In the genomic region with DNA sequence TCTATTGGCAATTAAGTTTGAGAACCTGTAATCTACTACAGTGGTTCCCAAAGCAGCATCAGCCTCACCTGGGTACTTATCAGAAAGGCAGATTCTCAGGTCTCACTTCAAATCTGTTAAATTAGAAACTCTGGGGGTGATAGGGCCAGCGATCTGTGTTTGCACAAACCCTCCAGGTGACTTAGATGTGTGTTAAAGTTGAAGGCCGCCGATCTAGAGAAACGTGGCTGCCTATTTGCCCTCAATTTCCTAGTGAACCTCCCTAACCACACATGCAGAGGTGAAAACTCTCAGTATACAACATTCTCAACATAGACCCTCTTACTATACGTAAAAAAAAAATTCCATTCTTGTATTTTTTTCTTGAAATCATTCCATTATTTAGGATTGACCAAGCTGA, we compare ENCODE assay signal across 29 cellular contexts. TPM values are rescaled to one million over a fixed set of nuclear protein-coding genes. Genes with fewer than 3 reads are reported as not detected.
DNase-seq lines count a peak whose midpoint lies in the region; ATAC-seq, FAIRE-seq and TF ChIP-seq lines count a peak whose summit lies in the region.
"Had no signal": no experiment of that assay in that cellular context is flagged by ENCODE, and none has a peak within 500 bp of the region (broad histone marks: within the 10 kb centered on the region; RNA-seq: fewer than 3 reads in every experiment).

No MANE protein-coding gene starts in this region.

- H3K9ac ChIP-seq in HepG2 (ENCODE audit: insufficient read depth, low read depth, low read length) (no peak overlapping the region), mesendoderm (ENCODE audit: low read length) (no peak overlapping the region)
- H3K9ac ChIP-seq: BLaER1 had no signal

- H3K4me2 ChIP-seq in GM23338, result no peak overlapping the region
- H3K4me2 ChIP-seq in HepG2 (ENCODE audit: low read depth, low read length), result peak overlapping the region; percentile 21
- H3K4me2 ChIP-seq in mesendoderm (ENCODE audit: low read length), result no peak overlapping the region
- H3K4me2 ChIP-seq: BLaER1 had no signal

- no peak overlapping the region for H3K4me3 ChIP-seq in GM23338
- H3K4me3 ChIP-seq in HepG2 (replicated peaks in 1 of 3; ENCODE audit: insufficient read depth in 1 of 3, low read depth in 2 of 3, low read length in 3 of 3), result no peak overlapping the region
- no peak overlapping the region for H3K4me3 ChIP-seq in mesendoderm (ENCODE audit: low read length)
- no peak overlapping the region for H3K4me3 ChIP-seq in psoas muscle
- H3K4me3 ChIP-seq: BLaER1, GM12878 had no signal

- no peaks in the 10 kb centered on the region for H3K4me1 Mint-ChIP-seq in GM23338
- H3K4me1 Mint-ChIP-seq in nephron progenitor cell, result peaks cover 5% of the 10 kb centered on the region
- H3K4me1 Mint-ChIP-seq: CD14-positive monocyte; CD4-positive, alpha-beta memory T cell; CD4-positive, CD25-positive, alpha-beta regulatory T cell; CD8-positive, alpha-beta memory T cell had no signal

- TF ChIP-seq CTCF in GM23338 (conservative IDR thresholded peaks at IDR 0.05; ENCODE audit: low read depth in 2 of 2) (no peak), HepG2 (CRISPR knock-in tag; IDR thresholded peaks at IDR 0.05) (no peak), psoas muscle (IDR thresholded peaks at IDR 0.05) (no peak), nephron progenitor cell (IDR thresholded peaks at IDR 0.05) (no peak)

- H3K27me3 Mint-ChIP-seq in GM23338 (ENCODE audit: insufficient read depth, low read depth, poor library complexity) (no peaks in the 10 kb centered on the region), nephron progenitor cell (ENCODE audit: low read depth, poor library complexity) (peaks cover 3% of the 10 kb centered on the region)
- H3K27me3 Mint-ChIP-seq: CD4-positive, alpha-beta memory T cell; CD8-positive, alpha-beta memory T cell had no signal

- no peaks in the 10 kb centered on the region for H3K9me2 ChIP-seq in GM23338 (ENCODE audit: insufficient read depth)

- H3K27me3 ChIP-seq in GM23338 (ENCODE audit: insufficient read depth) (no peaks in the 10 kb centered on the region), HepG2 (ENCODE audit: control insufficient read depth in 1 of 2, insufficient read depth in 2 of 2, low read length in 2 of 2) (no peaks in the 10 kb centered on the region), mesendoderm (ENCODE audit: insufficient read depth, low read length, poor library complexity) (no peaks in the 10 kb centered on the region), psoas muscle (ENCODE audit: insufficient read depth in 3 of 3, low read length in 2 of 3) (no peaks in the 10 kb centered on the region)
- H3K27me3 ChIP-seq: BE2C, BLaER1 had no signal

- no peak for FAIRE-seq in HepG2 (lab: Jason Lieb, UNC)
- FAIRE-seq: A204.1, GM12878, GM12892, GM18507 had no signal

- H4K20me1 ChIP-seq in GM23338 (replicated peaks; ENCODE audit: insufficient read depth), result no peaks in the 10 kb centered on the region
- H4K20me1 ChIP-seq in HepG2 (ENCODE audit: insufficient read depth, low read length), result no peaks in the 10 kb centered on the region
- H4K20me1 ChIP-seq: BLaER1 had no signal

- H3K79me1 ChIP-seq in mesendoderm (ENCODE audit: low read length), result no peaks in the 10 kb centered on the region

- H3K18ac ChIP-seq in mesendoderm (ENCODE audit: low read length), result no peak overlapping the region

- no peak overlapping the region for H4K8ac ChIP-seq in mesendoderm (ENCODE audit: low read depth, low read length)

- no peak overlapping the region for H2BK15ac ChIP-seq in mesendoderm (replicated peaks; ENCODE audit: low read depth)

- H3K36me3 Mint-ChIP-seq in GM23338 (ENCODE audit: low read depth) (no peaks in the 10 kb centered on the region), nephron progenitor cell (ENCODE audit: low read depth) (no peaks in the 10 kb centered on the region)
- H3K36me3 Mint-ChIP-seq: CD4-positive, CD25-positive, alpha-beta regulatory T cell had no signal

- ATAC-seq in GM23338 (no peak), HepG2 (peak; percentile 31; the same call in 2 of the 3 replicates), psoas muscle (no peak), Right ventricle myocardium inferior (no peak)
- ATAC-seq: GM12878 had no signal

- H3K4me3 Mint-ChIP-seq in GM23338 (no peak overlapping the region), nephron progenitor cell (no peak overlapping the region)
- H3K4me3 Mint-ChIP-seq: CD14-positive monocyte; CD4-positive, alpha-beta memory T cell; CD4-positive, CD25-positive, alpha-beta regulatory T cell; CD8-positive, alpha-beta memory T cell had no signal

- H3K36me3 ChIP-seq in GM23338 (ENCODE audit: insufficient read depth) (no peaks in the 10 kb centered on the region), HepG2 (replicated peaks in 1 of 2; ENCODE audit: control insufficient read depth in 1 of 2, insufficient read depth in 2 of 2, low read length in 2 of 2) (no peaks in the 10 kb centered on the region), mesendoderm (ENCODE audit: control insufficient read depth, insufficient read depth, low read length) (no peaks in the 10 kb centered on the region), psoas muscle (ENCODE audit: insufficient read depth in 1 of 2, low read depth in 1 of 2) (peaks cover 5 to 96% of the 10 kb centered on the region in 2 donors)
- H3K36me3 ChIP-seq: BE2C had no signal

- H2AK5ac ChIP-seq in mesendoderm (ENCODE audit: low read length), result no peak overlapping the region

- DNase-seq in GM23338 (ENCODE audit: low spot score), result no peak
- DNase-seq in HepG2 (ENCODE audit: low spot score), result peak; percentile 23
- peak; percentile 4 for DNase-seq in mesendoderm
- no peak for DNase-seq in psoas muscle
- DNase-seq in nephron progenitor cell, result no peak
- DNase-seq in Right ventricle myocardium inferior (ENCODE audit: missing footprints), result no peak
- DNase-seq in retina, result no peak
- DNase-seq in NCI-H2029 treated with DMSO at 0.1 percent for 48 hours (lab: John Stamatoyannopoulos, UW), result no peak
- DNase-seq: 8988T; ACHN; BE2C; C1 segment of cervical spinal cord; CD4-positive, alpha-beta memory T cell; CD4-positive, CD25-positive, alpha-beta regulatory T cell; CD8-positive, alpha-beta memory T cell; COR-L47; DMS 273 treated with DMSO at 0.1 percent for 48 hours; DMS153; DMS53; DMS79; DND-41; EL; GDM1 had no signal

- POLR2A ChIA-PET in HepG2 (lab: Yijun Ruan, JAX), result no interaction called here

- TF ChIP-seq POLR2A in HepG2 (IDR thresholded peaks at IDR 0.05; ENCODE audit: insufficient read depth in 1 of 2, low read depth in 2 of 2, low read length in 2 of 2), result no peak

- in situ Hi-C loops in HepG2 (cut with HindIII; ENCODE audit: extremely low pct_ligation_motif_present, low pct_unique_long_range_greater_than_20kb), result loop anchor here (10.0 kb wide), 1 partner anchor 151 kb away; no protein-coding TSS in a partner anchor

- no TSS peak for BruUV-seq in HepG2 (replicated peaks; lab: Mats Ljungman, UMichigan)

- no peaks in the 10 kb centered on the region for H3K9me3 ChIP-seq in HepG2 (ENCODE audit: low read length)
- no peaks in the 10 kb centered on the region for H3K9me3 ChIP-seq in psoas muscle
- H3K9me3 ChIP-seq: BE2C, BLaER1 had no signal

- CTCF ChIA-PET in HepG2 (lab: Yijun Ruan, JAX; ENCODE audit: low intra/inter-chr PET ratio, low total read pairs), result no interaction called here

- H3K9me3 Mint-ChIP-seq in GM23338 (no peaks in the 10 kb centered on the region), nephron progenitor cell (no peaks in the 10 kb centered on the region)
- H3K9me3 Mint-ChIP-seq: CD14-positive monocyte; CD4-positive, CD25-positive, alpha-beta regulatory T cell; CD8-positive, alpha-beta memory T cell had no signal

- no peak overlapping the region for H2BK120ac ChIP-seq in mesendoderm (ENCODE audit: low read depth, low read length)

- H2BK5ac ChIP-seq in mesendoderm (ENCODE audit: low read length), result no peak overlapping the region

- H3K4me1 ChIP-seq in GM23338 (ENCODE audit: insufficient read depth) (no peaks in the 10 kb centered on the region), HepG2 (ENCODE audit: insufficient read depth, low read length) (peaks cover 19% of the 10 kb centered on the region), mesendoderm (ENCODE audit: control insufficient read depth, low read depth, low read length) (no peaks in the 10 kb centered on the region), psoas muscle (peaks cover 34% of the 10 kb centered on the region)
- H3K4me1 ChIP-seq: BE2C, BLaER1 had no signal

- no peak overlapping the region for H4K5ac ChIP-seq in mesendoderm (ENCODE audit: low read length)

- H3K23ac ChIP-seq in mesendoderm (ENCODE audit: low read length), result no peak overlapping the region

- TF ChIP-seq EP300 in HepG2 (IDR thresholded peaks at IDR 0.05; ENCODE audit: low read depth in 2 of 2, low read length in 2 of 2), result no peak
- TF ChIP-seq EP300 in HepG2 (CRISPR knock-in tag; IDR thresholded peaks at IDR 0.05; ENCODE audit: borderline replicate concordance), result no peak

- no peaks in the 10 kb centered on the region for H3K79me2 ChIP-seq in GM23338 (replicated peaks; ENCODE audit: insufficient read depth)
- H3K79me2 ChIP-seq in HepG2 (ENCODE audit: insufficient read depth, low read length), result no peaks in the 10 kb centered on the region
- H3K79me2 ChIP-seq in mesendoderm (ENCODE audit: control insufficient read depth, insufficient read depth, low read length), result no peaks in the 10 kb centered on the region

- H3K4ac ChIP-seq in mesendoderm (ENCODE audit: low read depth, low read length), result no peak overlapping the region

- 18% methylated on average over 5 of the region's 5 CpGs for WGBS in HepG2 (ENCODE audit: low lambda C conversion rate)
- no CpG with 5 or more reads among the region's 5 CpGs for WGBS in mesendoderm (ENCODE audit: extremely low coverage, insufficient coverage, low lambda C conversion rate)
- WGBS in psoas muscle, 3 donors, result 59 to 69% (median 61%) methylated on average over 5 of the region's 5 CpGs

- H3K27ac Mint-ChIP-seq in GM23338 (0 out of 2 replicates have a peak overlapping the region, but pooled peaks have one; percentile 31), nephron progenitor cell (no peak overlapping the region)
- H3K27ac Mint-ChIP-seq: CD14-positive monocyte; CD4-positive, CD25-positive, alpha-beta regulatory T cell; CD8-positive, alpha-beta memory T cell had no signal

- H3K56ac ChIP-seq in mesendoderm (ENCODE audit: low read length), result no peak overlapping the region

- H2AFZ ChIP-seq in GM23338, result no peak overlapping the region
- no peak overlapping the region for H2AFZ ChIP-seq in HepG2 (ENCODE audit: low read length)

- H3K27ac ChIP-seq in GM23338 (ENCODE audit: low read depth) (no peak overlapping the region), HepG2 (ENCODE audit: extremely low read length, insufficient read depth, low read length) (no peak overlapping the region), mesendoderm (ENCODE audit: low read depth, low read length) (no peak overlapping the region), psoas muscle (peak overlapping the region; percentile 57)
- H3K27ac ChIP-seq: BLaER1 had no signal

- no peak for TF ChIP-seq RAD21 in HepG2 (CRISPR knock-in tag; IDR thresholded peaks at IDR 0.05)

- intact Hi-C loops in HepG2 (cut with micrococcal nuclease; ENCODE audit: unreplicated experiment) (loop anchor here (5.0 kb wide), 1 partner anchor 46 kb away; a partner anchor contains a TSS), psoas muscle (cut with DNase I) (no loop called here), Right ventricle myocardium inferior (cut with DNase I) (loop anchor here (10.0 kb wide), 1 partner anchor 271 kb away; a partner anchor contains a TSS)

- no peaks in the 10 kb centered on the region for H3F3A ChIP-seq in GM23338 (replicated peaks; ENCODE audit: low read depth)

RNA-seq across cellular contexts. Expression of a gene that starts 14.2 kb away (rescaled TPM):
- total RNA-seq in GM23338 (2014; rRNA removed; shearing (Covaris generic)), result not detected in 2 replicates
- polyA plus RNA-seq in GM23338 (2016; fragmentation: Nextera tagmentation; extraction: Ambion mirVana) (not detected in 2 replicates), HepG2 (2011; rRNA removed) (0.07 TPM in 1 of 2 replicates, not detected in the other), psoas muscle (1,000 to 10,000 TPM in 2 of 3 donors, 100 to 1,000 TPM in 1; 639 to 3,023 (median 2,979) TPM)
- total RNA-seq in HepG2 (2016; rRNA removed; fragmentation: Illumina TruSeq; extraction: Trizol) (0.27 and 0.31 TPM in 2 replicates), psoas muscle (1,000 to 10,000 TPM; 3,179 to 3,578 (median 3,364) TPM), Right ventricle myocardium inferior (159 TPM)
- 0.91 and 0.97 TPM in 2 replicates for total RNA-seq in HepG2 (2016; cell fraction: cytosol; rRNA removed; fragmentation: Illumina TruSeq; extraction: Trizol; ENCODE audit: low read depth)
- total RNA-seq in HepG2 (2016; cell fraction: insoluble cytoplasmic fraction; rRNA removed; fragmentation: Illumina TruSeq; extraction: Trizol), result 0.12 and 0.35 TPM in 2 replicates
- total RNA-seq in HepG2 (2016; cell fraction: membrane; rRNA removed; fragmentation: Illumina TruSeq; extraction: Trizol), result 0.46 and 0.55 TPM in 2 replicates
- 0.22 and 0.69 TPM in 2 replicates for total RNA-seq in HepG2 (2016; cell fraction: nucleus; rRNA removed; fragmentation: Illumina TruSeq; extraction: Trizol)
- polyA plus RNA-seq in HepG2 (2011; cell fraction: cytosol; rRNA removed), result 0.01 and 0.03 TPM in 2 replicates
- polyA plus RNA-seq in HepG2 (2011; cell fraction: nucleus; rRNA removed), result 0.13 and 0.21 TPM in 2 replicates
- polyA plus RNA-seq in HepG2 (2012), result 0.09 and 0.16 TPM in 2 replicates
- 0.11 TPM in 1 of 2 replicates, not detected in the other for polyA plus RNA-seq in HepG2 (2016; cell fraction: cytosol; fragmentation: Illumina TruSeq; extraction: Trizol; ENCODE audit: low read depth)
- 0.21 and 1.2 TPM in 2 replicates for polyA plus RNA-seq in HepG2 (2016; cell fraction: insoluble cytoplasmic fraction; fragmentation: Illumina TruSeq; extraction: Trizol; ENCODE audit: low read depth)
- 0.07 and 0.10 TPM in 2 replicates for polyA plus RNA-seq in HepG2 (2016; cell fraction: membrane; fragmentation: Illumina TruSeq; extraction: Trizol; ENCODE audit: low read depth)
- 1.3 and 1.4 TPM in 2 replicates for polyA plus RNA-seq in HepG2 (2016; cell fraction: nucleus; fragmentation: Illumina TruSeq; extraction: Trizol; ENCODE audit: insufficient read depth, low read depth)
- polyA minus RNA-seq in HepG2 (2011; rRNA and poly(A)+ RNA removed; ENCODE audit: low replicate concordance), result not detected in 2 replicates
- not detected in 2 replicates for polyA minus RNA-seq in HepG2 (2011; cell fraction: cytosol; rRNA and poly(A)+ RNA removed)
- 0.26 TPM in 1 of 2 replicates, not detected in the other for polyA minus RNA-seq in HepG2 (2011; cell fraction: nucleus; rRNA and poly(A)+ RNA removed)
- not detected for polyA plus RNA-seq in mesendoderm (2013, experiment 1 of 2)
- not detected for polyA plus RNA-seq in mesendoderm (2013, experiment 2 of 2)
- total RNA-seq: CD4-positive, CD25-positive, alpha-beta regulatory T cell had no signal
- polyA plus RNA-seq: CD14-positive monocyte; CD8-positive, alpha-beta memory T cell had no signal

RNA-seq across cellular contexts. Expression of a gene that starts 44.4 kb away (rescaled TPM):
- 0.10 and 0.35 TPM in 2 replicates for total RNA-seq in GM23338 (2014; rRNA removed; shearing (Covaris generic))
- polyA plus RNA-seq in GM23338 (2016; fragmentation: Nextera tagmentation; extraction: Ambion mirVana) (0.36 and 0.40 TPM in 2 replicates), HepG2 (2011; rRNA removed) (1.7 and 1.8 TPM in 2 replicates), psoas muscle (10 to 100 TPM in 1 of 3 donors, 1 to 10 TPM in 2; 3.7 to 12.2 (median 5.1) TPM)
- total RNA-seq in HepG2 (2016; rRNA removed; fragmentation: Illumina TruSeq; extraction: Trizol) (3.3 and 4.5 TPM in 2 replicates), psoas muscle (10 to 100 TPM in 1 of 4 donors, 1 to 10 TPM in 3; 8.1 to 12.3 (median 9.2) TPM), Right ventricle myocardium inferior (8.0 TPM)
- total RNA-seq in HepG2 (2016; cell fraction: cytosol; rRNA removed; fragmentation: Illumina TruSeq; extraction: Trizol; ENCODE audit: low read depth), result 0.71 and 0.88 TPM in 2 replicates
- 3.7 and 4.8 TPM in 2 replicates for total RNA-seq in HepG2 (2016; cell fraction: insoluble cytoplasmic fraction; rRNA removed; fragmentation: Illumina TruSeq; extraction: Trizol)
- 1.5 and 2.2 TPM in 2 replicates for total RNA-seq in HepG2 (2016; cell fraction: membrane; rRNA removed; fragmentation: Illumina TruSeq; extraction: Trizol)
- 4.6 and 8.1 TPM in 2 replicates for total RNA-seq in HepG2 (2016; cell fraction: nucleus; rRNA removed; fragmentation: Illumina TruSeq; extraction: Trizol)
- polyA plus RNA-seq in HepG2 (2011; cell fraction: cytosol; rRNA removed), result 1.4 and 2.0 TPM in 2 replicates
- 3.7 and 5.4 TPM in 2 replicates for polyA plus RNA-seq in HepG2 (2011; cell fraction: nucleus; rRNA removed)
- polyA plus RNA-seq in HepG2 (2012), result 2.6 and 2.8 TPM in 2 replicates
- 0.44 and 0.62 TPM in 2 replicates for polyA plus RNA-seq in HepG2 (2016; cell fraction: cytosol; fragmentation: Illumina TruSeq; extraction: Trizol; ENCODE audit: low read depth)
- polyA plus RNA-seq in HepG2 (2016; cell fraction: insoluble cytoplasmic fraction; fragmentation: Illumina TruSeq; extraction: Trizol; ENCODE audit: low read depth), result 3.4 and 4.2 TPM in 2 replicates
- polyA plus RNA-seq in HepG2 (2016; cell fraction: membrane; fragmentation: Illumina TruSeq; extraction: Trizol; ENCODE audit: low read depth), result 1.0 and 1.2 TPM in 2 replicates
- 12.1 and 12.6 TPM in 2 replicates for polyA plus RNA-seq in HepG2 (2016; cell fraction: nucleus; fragmentation: Illumina TruSeq; extraction: Trizol; ENCODE audit: insufficient read depth, low read depth)
- 1.4 TPM in 1 of 2 replicates, not detected in the other for polyA minus RNA-seq in HepG2 (2011; rRNA and poly(A)+ RNA removed; ENCODE audit: low replicate concordance)
- 1.4 and 2.7 TPM in 2 replicates for polyA minus RNA-seq in HepG2 (2011; cell fraction: cytosol; rRNA and poly(A)+ RNA removed)
- polyA minus RNA-seq in HepG2 (2011; cell fraction: nucleus; rRNA and poly(A)+ RNA removed), result 6.2 and 8.1 TPM in 2 replicates
- 0.49 TPM for polyA plus RNA-seq in mesendoderm (2013, experiment 1 of 2)
- polyA plus RNA-seq in mesendoderm (2013, experiment 2 of 2), result 0.49 TPM

RNA-seq across cellular contexts. Expression of a gene that starts 50.0 kb away (rescaled TPM):
- total RNA-seq in GM23338 (2014; rRNA removed; shearing (Covaris generic)), result 49.0 and 74.8 TPM in 2 replicates
- polyA plus RNA-seq in GM23338 (2016; fragmentation: Nextera tagmentation; extraction: Ambion mirVana) (53.3 and 65.5 TPM in 2 replicates), HepG2 (2011; rRNA removed) (23.8 and 35.0 TPM in 2 replicates), psoas muscle (10 to 100 TPM; 16.2 to 53.1 (median 40.3) TPM)
- total RNA-seq in HepG2 (2016; rRNA removed; fragmentation: Illumina TruSeq; extraction: Trizol) (38.0 and 43.2 TPM in 2 replicates), psoas muscle (10 to 100 TPM; 12.9 to 35.2 (median 22.5) TPM), Right ventricle myocardium inferior (112 TPM)
- 15.5 and 18.7 TPM in 2 replicates for total RNA-seq in HepG2 (2016; cell fraction: cytosol; rRNA removed; fragmentation: Illumina TruSeq; extraction: Trizol; ENCODE audit: low read depth)
- 37.9 and 45.6 TPM in 2 replicates for total RNA-seq in HepG2 (2016; cell fraction: insoluble cytoplasmic fraction; rRNA removed; fragmentation: Illumina TruSeq; extraction: Trizol)
- total RNA-seq in HepG2 (2016; cell fraction: membrane; rRNA removed; fragmentation: Illumina TruSeq; extraction: Trizol), result 20.1 and 23.7 TPM in 2 replicates
- 35.9 and 37.3 TPM in 2 replicates for total RNA-seq in HepG2 (2016; cell fraction: nucleus; rRNA removed; fragmentation: Illumina TruSeq; extraction: Trizol)
- 7.2 and 9.4 TPM in 2 replicates for polyA plus RNA-seq in HepG2 (2011; cell fraction: cytosol; rRNA removed)
- polyA plus RNA-seq in HepG2 (2011; cell fraction: nucleus; rRNA removed), result 36.2 and 36.8 TPM in 2 replicates
- polyA plus RNA-seq in HepG2 (2012), result 25.2 and 26.2 TPM in 2 replicates
- polyA plus RNA-seq in HepG2 (2016; cell fraction: cytosol; fragmentation: Illumina TruSeq; extraction: Trizol; ENCODE audit: low read depth), result 3.0 and 3.8 TPM in 2 replicates
- 34.0 and 34.1 TPM in 2 replicates for polyA plus RNA-seq in HepG2 (2016; cell fraction: insoluble cytoplasmic fraction; fragmentation: Illumina TruSeq; extraction: Trizol; ENCODE audit: low read depth)
- polyA plus RNA-seq in HepG2 (2016; cell fraction: membrane; fragmentation: Illumina TruSeq; extraction: Trizol; ENCODE audit: low read depth), result 9.0 and 9.3 TPM in 2 replicates
- polyA plus RNA-seq in HepG2 (2016; cell fraction: nucleus; fragmentation: Illumina TruSeq; extraction: Trizol; ENCODE audit: insufficient read depth, low read depth), result 55.1 and 62.3 TPM in 2 replicates
- 9.1 and 13.1 TPM in 2 replicates for polyA minus RNA-seq in HepG2 (2011; rRNA and poly(A)+ RNA removed; ENCODE audit: low replicate concordance)
- 9.1 and 15.7 TPM in 2 replicates for polyA minus RNA-seq in HepG2 (2011; cell fraction: cytosol; rRNA and poly(A)+ RNA removed)
- 86.7 and 90.4 TPM in 2 replicates for polyA minus RNA-seq in HepG2 (2011; cell fraction: nucleus; rRNA and poly(A)+ RNA removed)
- 46.6 TPM for polyA plus RNA-seq in mesendoderm (2013, experiment 1 of 2)
- 43.7 TPM for polyA plus RNA-seq in mesendoderm (2013, experiment 2 of 2)

Comparison
In these comparisons a context has a peak if more than half of its experiments do, and no peak if none do; other contexts are left out.
1. DNase-seq: peak in HepG2 (single experiment) and mesendoderm (single experiment); none in GM23338 (single experiment), psoas muscle (0 of 2), nephron progenitor cell (single experiment), Right ventricle myocardium inferior (single experiment), retina (single experiment) and NCI-H2029 treated with DMSO at 0.1 percent for 48 hours (single experiment).
2. RNA of a gene that starts 14.2 kb away (total RNA-seq): 3,179 to 3,578 TPM in psoas muscle and 159 TPM in Right ventricle myocardium inferior (single experiment); 0.12 to 0.97 TPM in HepG2 and not detected in GM23338; every median in the first group is over 10 times any median in the second.
3. intact Hi-C loops: an anchor here in HepG2 (5.0 kb wide) and Right ventricle myocardium inferior (10.0 kb wide); none called in psoas muscle.